In genomic region chr11:85951049-85951405, GRCh38 we compare ENCODE assay signal across 16 cellular contexts.
"Had no signal": no experiment of that assay in that cellular context is flagged by ENCODE, and none has a peak within 500 bp of the region (broad histone marks: within the 10 kb centered on the region; RNA-seq: fewer than 3 reads in every experiment).

No MANE protein-coding gene starts in this region.

- FAIRE-seq: pancreas had no signal

- H3K27me3 ChIP-seq: body of pancreas, pancreas, tibial nerve, vagina had no signal

- H3K4me3 Mint-ChIP-seq: activated CD4-positive, alpha-beta T cell treated with anti-CD3 and anti-CD28 coated beads, Interleukin-2, amount 10 ng/mL, durations not matched to agents 24 days and 14 days had no signal

- H3K9me3 ChIP-seq: body of pancreas, lower lobe of right lung, pancreas, vagina had no signal

- H3K4me3 ChIP-seq: body of pancreas, coronary artery, lower lobe of right lung, pancreas, tibial nerve, vagina had no signal

- DNase-seq: activated CD4-positive, alpha-beta T cell treated with anti-CD3 and anti-CD28 coated beads, Interleukin-2, amount 10 ng/mL, durations not matched to agents 24 days and 14 days; activated CD4-positive, CD25-positive, alpha-beta regulatory T cell; activated naive CD4-positive, alpha-beta T cell treated with anti-CD3 and anti-CD28 coated beads, Interleukin-2, amount 50 U/mL, for 16 hours; amygdala; body of pancreas; caudate nucleus; effector CD8-positive, alpha-beta T cell; foreskin melanocyte; lower lobe of right lung; midbrain; pancreas; SW 1271 had no signal

- ATAC-seq: body of pancreas, lower lobe of right lung, pancreas, sciatic nerve had no signal

- H3K27ac ChIP-seq: body of pancreas, coronary artery, lower lobe of right lung, pancreas, tibial nerve, vagina had no signal

- H3K27me3 Mint-ChIP-seq: activated CD4-positive, alpha-beta T cell treated with anti-CD3 and anti-CD28 coated beads, Interleukin-2, amount 10 ng/mL, durations not matched to agents 24 days and 14 days had no signal

- H3K36me3 ChIP-seq: vagina had no signal
